Comparison of ENCODE assay signal across 9 cellular contexts in genomic region chr1:1137256-1138045, GRCh38. TPM values are rescaled to one million over a fixed set of nuclear protein-coding genes. Genes with fewer than 3 reads are reported as not detected.
DNase-seq lines count a peak whose midpoint lies in the region; ATAC-seq, FAIRE-seq and TF ChIP-seq lines count a peak whose summit lies in the region.
"Had no signal": no experiment of that assay in that cellular context is flagged by ENCODE, and none has a peak within 500 bp of the region (broad histone marks: within the 10 kb centered on the region; RNA-seq: fewer than 3 reads in every experiment).

No MANE protein-coding gene starts in this region.

- H3K4me3 Mint-ChIP-seq in CD8-positive, alpha-beta T cell, result peak overlapping the region; percentile 74

- peak overlapping the region; percentile 57 for H3K9ac ChIP-seq in mucosa of stomach (ENCODE audit: low read length)

- no peaks in the 10 kb centered on the region for H3K27me3 ChIP-seq in CD8-positive, alpha-beta T cell (ENCODE audit: insufficient read depth, low read length)
- H3K27me3 ChIP-seq in mucosa of stomach (ENCODE audit: control insufficient read depth, insufficient read depth, low read length), result no peaks in the 10 kb centered on the region

- H3K27ac ChIP-seq in CD8-positive, alpha-beta T cell (ENCODE audit: low read depth, low read length), result no peak overlapping the region

- peaks cover 17% of the 10 kb centered on the region for H3K4me1 Mint-ChIP-seq in CD8-positive, alpha-beta T cell (ENCODE audit: low read depth)

- H3K36me3 Mint-ChIP-seq in CD8-positive, alpha-beta T cell, result no peaks in the 10 kb centered on the region

- intact Hi-C loops in CD8-positive, alpha-beta T cell (cut with DNase I, micrococcal nuclease), result loop anchor here in 1 of 2 experiments (5.0 kb wide), 1 partner anchor 35 kb away; the partner anchor contains the start of gene TTLL10

- H3K36me3 ChIP-seq in CD8-positive, alpha-beta T cell (ENCODE audit: insufficient read depth, low read length), result no peaks in the 10 kb centered on the region
- no peaks in the 10 kb centered on the region for H3K36me3 ChIP-seq in mucosa of stomach (ENCODE audit: control insufficient read depth, insufficient read depth, low read length)

- DNase-seq in CD8-positive, alpha-beta T cell, result peak; percentile 36 to 79 (median 72)
- peak; percentile 85 for DNase-seq in activated CD8-positive, alpha-beta memory T cell treated with anti-CD3 and anti-CD28 coated beads for 24 hours
- DNase-seq in left lobe of liver (ENCODE audit: low spot score), result no peak
- no peak for DNase-seq in NCI-H128 (lab: John Stamatoyannopoulos, UW; ENCODE audit: unreplicated experiment)
- DNase-seq in frontal cortex (ENCODE audit: low spot score in 2 of 2), result no peak

- no peaks in the 10 kb centered on the region for H3K27me3 Mint-ChIP-seq in CD8-positive, alpha-beta T cell (ENCODE audit: low read depth)

- TF ChIP-seq CTCF in CD8-positive, alpha-beta T cell (IDR thresholded peaks at IDR 0.05), result no peak

- H3K4me3 ChIP-seq in CD8-positive, alpha-beta T cell (ENCODE audit: low read depth, low read length), result no peak overlapping the region
- no peak overlapping the region for H3K4me3 ChIP-seq in mucosa of stomach (ENCODE audit: low read length)

- no peaks in the 10 kb centered on the region for H3K9me3 Mint-ChIP-seq in CD8-positive, alpha-beta T cell

- H3K9me3 ChIP-seq in CD8-positive, alpha-beta T cell (ENCODE audit: low read length), result no peaks in the 10 kb centered on the region
- no peaks in the 10 kb centered on the region for H3K9me3 ChIP-seq in mucosa of stomach (ENCODE audit: control insufficient read depth, low read length)

- peaks cover 26% of the 10 kb centered on the region for H3K4me1 ChIP-seq in CD8-positive, alpha-beta T cell (ENCODE audit: insufficient read depth, low read length)
- peaks cover 60% of the 10 kb centered on the region for H3K4me1 ChIP-seq in mucosa of stomach (ENCODE audit: control insufficient read depth, insufficient read depth, low read length)

- peak; percentile 83 for ATAC-seq in CD8-positive, alpha-beta T cell
- ATAC-seq in HG03432 (IDR thresholded peaks at IDR 0.05; ENCODE audit: unreplicated experiment) (peak; percentile 55), HG03039 (IDR thresholded peaks at IDR 0.05; ENCODE audit: unreplicated experiment) (no peak), left lobe of liver (no peak)

- no peak for FAIRE-seq in frontal cortex (lab: Jason Lieb, UNC)

- POLR2A ChIA-PET in CD8-positive, alpha-beta T cell (lab: Charles Lee), result no interaction called here

- H3K27ac Mint-ChIP-seq in CD8-positive, alpha-beta T cell, result peak overlapping the region; percentile 80

- CTCF ChIA-PET in CD8-positive, alpha-beta T cell (lab: Charles Lee), result interaction anchor here (2.1 kb wide), 1 partner anchor 15 kb away, joined by 11 read pairs; no protein-coding TSS in a partner anchor

RNA-seq across cellular contexts. Expression of gene C1orf159, which starts 21.6 kb away (rescaled TPM):
- total RNA-seq in CD8-positive, alpha-beta T cell, result 10 to 100 TPM; 14.3 to 17.6 TPM
- 8.4 TPM for total RNA-seq in left lobe of liver
- 6.1 TPM for total RNA-seq in frontal cortex

RNA-seq across cellular contexts. Expression of gene TTLL10, which starts 36.2 kb away (rescaled TPM):
- total RNA-seq in CD8-positive, alpha-beta T cell, result not detected
- total RNA-seq in left lobe of liver, result not detected
- not detected for total RNA-seq in frontal cortex
- total RNA-seq: pulmonary artery endothelial cell had no signal

Comparison
In these comparisons a context has a peak if more than half of its experiments do, and no peak if none do; other contexts are left out.
1. ATAC-seq: peak in CD8-positive, alpha-beta T cell (single experiment) and HG03432 (single experiment); none in HG03039 (single experiment) and left lobe of liver (single experiment).
2. DNase-seq: peak in CD8-positive, alpha-beta T cell (7 of 7) and activated CD8-positive, alpha-beta memory T cell treated with anti-CD3 and anti-CD28 coated beads for 24 hours (single experiment); none in left lobe of liver (single experiment), NCI-H128 (single experiment) and frontal cortex (0 of 2).